In the genomic region with DNA sequence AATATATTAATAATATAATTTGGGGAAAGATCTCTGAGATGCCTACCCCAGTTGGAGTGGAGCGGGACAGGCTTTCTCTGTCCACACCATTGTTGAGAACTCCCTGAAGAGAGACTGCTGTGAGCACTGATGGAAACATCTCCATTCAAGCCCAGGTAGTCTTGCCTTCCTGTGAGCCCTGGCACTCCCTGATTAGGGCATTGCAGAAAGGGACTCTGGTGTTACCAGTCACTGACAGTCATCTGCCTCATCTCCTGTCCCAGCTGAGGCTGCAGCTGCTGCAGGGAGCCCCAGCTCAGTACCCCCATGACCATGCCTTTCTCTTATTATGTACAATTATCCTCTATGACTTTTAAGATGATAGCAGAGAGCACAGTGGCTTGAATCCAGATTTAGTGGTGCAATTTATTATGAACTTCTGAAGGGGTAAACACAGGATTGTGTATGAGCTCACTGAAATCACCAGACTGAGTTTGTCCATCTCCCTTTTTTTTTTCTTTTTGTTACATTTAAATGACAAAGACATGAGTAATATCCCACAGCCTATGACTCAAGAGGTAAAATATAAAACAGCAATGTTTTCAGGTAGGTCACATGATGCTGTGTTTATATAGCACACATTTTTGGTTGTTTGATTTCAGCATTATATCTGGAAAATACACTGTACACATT, we compare ENCODE assay signal across 11 cellular contexts.
A peak's percentile ranks its signal among the peaks of the same experiment; 100 is the strongest.
DNase-seq lines count a peak whose midpoint lies in the region; ATAC-seq, FAIRE-seq and TF ChIP-seq lines count a peak whose summit lies in the region.
"Had no signal": no experiment of that assay in that cellular context is flagged by ENCODE, and none has a peak within 500 bp of the region (broad histone marks: within the 10 kb centered on the region; RNA-seq: fewer than 3 reads in every experiment).

No MANE protein-coding gene starts in this region.

- peak; percentile 94 for FAIRE-seq in astrocyte (lab: Jason Lieb, UNC)
- FAIRE-seq: endometrium had no signal

- no peak overlapping the region for H3K4me3 Mint-ChIP-seq in astrocyte (ENCODE audit: unreplicated experiment)
- H3K4me3 Mint-ChIP-seq: activated naive CD4-positive, alpha-beta T cell treated with anti-CD3 and anti-CD28 coated beads for 36 hours had no signal

- no peak for TF ChIP-seq CTCF in astrocyte (IDR thresholded peaks at IDR 0.05; ENCODE audit: insufficient read depth, low read depth, low read length)

- H4K20me1 ChIP-seq in astrocyte (ENCODE audit: insufficient read depth, low read length), result no peaks in the 10 kb centered on the region

- peak overlapping the region; percentile 27 for H2AFZ ChIP-seq in astrocyte (ENCODE audit: low read depth, low read length)

- H3K27ac Mint-ChIP-seq in astrocyte (ENCODE audit: unreplicated experiment), result no peak overlapping the region
- H3K27ac Mint-ChIP-seq: activated naive CD4-positive, alpha-beta T cell treated with anti-CD3 and anti-CD28 coated beads for 36 hours had no signal

- H3K9me3 Mint-ChIP-seq in astrocyte (ENCODE audit: unreplicated experiment), result no peaks in the 10 kb centered on the region
- H3K9me3 Mint-ChIP-seq: activated naive CD4-positive, alpha-beta T cell treated with anti-CD3 and anti-CD28 coated beads for 36 hours had no signal

- H3K36me3 ChIP-seq in astrocyte (ENCODE audit: insufficient read depth, low read length), result no peaks in the 10 kb centered on the region
- H3K36me3 ChIP-seq: left ventricle myocardium inferior had no signal

- no peak overlapping the region for H3K27ac ChIP-seq in astrocyte (ENCODE audit: low read depth, low read length)
- H3K27ac ChIP-seq: left ventricle myocardium inferior, psoas muscle had no signal

- DNase-seq in ELR (ENCODE audit: low read depth) (peak; percentile 85), NCI-H1436 treated with DMSO at 0.1 percent for 48 hours (lab: John Stamatoyannopoulos, UW) (peak; percentile 94), astrocyte (ENCODE audit: low read depth) (peak; percentile 68), myocyte (ENCODE audit: low read depth) (peak; percentile 34), OCI-M2 (lab: John Stamatoyannopoulos, UW; ENCODE audit: unreplicated experiment) (no peak), islet precursor cell (no peak)
- DNase-seq: activated naive CD4-positive, alpha-beta T cell treated with anti-CD3 and anti-CD28 coated beads for 36 hours; left ventricle myocardium inferior; psoas muscle had no signal

- peak overlapping the region; percentile 65 for H3K4me2 ChIP-seq in astrocyte (ENCODE audit: low read length)

- no peaks in the 10 kb centered on the region for H3K27me3 ChIP-seq in astrocyte (ENCODE audit: insufficient read depth, low read length)

- no peaks in the 10 kb centered on the region for H3K9me3 ChIP-seq in astrocyte (ENCODE audit: insufficient read depth, low read depth, low read length)
- H3K9me3 ChIP-seq: left ventricle myocardium inferior, psoas muscle had no signal

- no peaks in the 10 kb centered on the region for H3K79me2 ChIP-seq in astrocyte (ENCODE audit: insufficient read depth, low read length)

- peak overlapping the region; percentile 32 for H3K9ac ChIP-seq in astrocyte (ENCODE audit: low read length)

- peaks cover 6% of the 10 kb centered on the region for H3K4me1 Mint-ChIP-seq in astrocyte (ENCODE audit: low read depth, unreplicated experiment)

- ATAC-seq in GM21381 (IDR thresholded peaks at IDR 0.05; ENCODE audit: unreplicated experiment), result no peak
- ATAC-seq: psoas muscle had no signal

- no peaks in the 10 kb centered on the region for H3K36me3 Mint-ChIP-seq in astrocyte (ENCODE audit: low read depth, unreplicated experiment)

- H3K4me3 ChIP-seq in astrocyte (ENCODE audit: insufficient read depth, low read depth, low read length), result no peak overlapping the region
- H3K4me3 ChIP-seq: left ventricle myocardium inferior, psoas muscle had no signal

- H3K4me1 ChIP-seq in astrocyte (ENCODE audit: insufficient read depth, low read length), result peaks cover 5% of the 10 kb centered on the region
- H3K4me1 ChIP-seq: left ventricle myocardium inferior, psoas muscle had no signal

- H3K27me3 Mint-ChIP-seq in astrocyte (ENCODE audit: low read depth, unreplicated experiment), result no peaks in the 10 kb centered on the region

Comparison
In these comparisons a context has a peak if more than half of its experiments do, and no peak if none do; other contexts are left out.
1. DNase-seq: peak in ELR (single experiment), NCI-H1436 treated with DMSO at 0.1 percent for 48 hours (single experiment), astrocyte (single experiment) and myocyte (single experiment); none in OCI-M2 (single experiment) and islet precursor cell (single experiment).